ENCODE assay signal across 24 cellular contexts in genomic region chr2:42848726-42849290, GRCh38. TPM values are rescaled to one million over a fixed set of nuclear protein-coding genes. Genes with fewer than 3 reads are reported as not detected.
"Had no signal": no experiment of that assay in that cellular context is flagged by ENCODE, and none has a peak within 500 bp of the region (broad histone marks: within the 10 kb centered on the region; RNA-seq: fewer than 3 reads in every experiment).

No MANE protein-coding gene starts in this region.

- H3K27ac ChIP-seq: body of pancreas, pancreas, VCaP had no signal

- H3K4me1 Mint-ChIP-seq: activated CD4-positive, alpha-beta memory T cell treated with anti-CD3 and anti-CD28 coated beads, Interleukin-2, amount 10 ng/mL, durations not matched to agents 7 days and 5 days; activated CD4-positive, alpha-beta T cell treated with anti-CD3 and anti-CD28 coated beads, Interleukin-2, amount 10 ng/mL, durations not matched to agents 24 days and 14 days; activated naive CD4-positive, alpha-beta T cell treated with anti-CD3 and anti-CD28 coated beads, Interleukin-2, amount 50 U/mL, for 24 hours; natural killer cell; stimulated activated memory B cell treated with anti-CD40 and anti-IgM and Interleukin-4, amounts not matched to agents 10 μg/mL and 1 μg/mL and 100 μg/mL, for 72 hours had no signal

- H3K27me3 Mint-ChIP-seq: activated CD4-positive, alpha-beta memory T cell treated with anti-CD3 and anti-CD28 coated beads, Interleukin-2, amount 10 ng/mL, durations not matched to agents 7 days and 5 days; activated CD4-positive, alpha-beta T cell treated with anti-CD3 and anti-CD28 coated beads, Interleukin-2, amount 10 ng/mL, durations not matched to agents 24 days and 14 days; activated naive CD4-positive, alpha-beta T cell treated with anti-CD3 and anti-CD28 coated beads, Interleukin-2, amount 50 U/mL, for 24 hours; stimulated activated memory B cell treated with anti-CD40 and anti-IgM and Interleukin-4, amounts not matched to agents 10 μg/mL and 1 μg/mL and 100 μg/mL, for 72 hours had no signal

- H3K36me3 Mint-ChIP-seq: activated naive CD4-positive, alpha-beta T cell treated with anti-CD3 and anti-CD28 coated beads, Interleukin-2, amount 50 U/mL, for 24 hours; natural killer cell; stimulated activated memory B cell treated with anti-CD40 and anti-IgM and Interleukin-4, amounts not matched to agents 10 μg/mL and 1 μg/mL and 100 μg/mL, for 72 hours had no signal

- ATAC-seq: activated CD4-positive, CD25-positive, alpha-beta regulatory T cell treated with anti-CD3 and anti-CD28 coated beads, Interleukin-2, amount 50 U/mL, for 24 hours; body of pancreas; esophagus mucosa; left lobe of liver; natural killer cell; pancreas; stimulated activated memory B cell treated with anti-CD40 and anti-IgM and Interleukin-4, amounts not matched to agents 10 μg/mL and 1 μg/mL and 100 μg/mL, for 72 hours; T-helper 17 cell had no signal

- DNase-seq: activated CD4-positive, alpha-beta memory T cell treated with anti-CD3 and anti-CD28 coated beads, Interleukin-2, amount 10 ng/mL, durations not matched to agents 7 days and 5 days; activated CD4-positive, alpha-beta T cell treated with anti-CD3 and anti-CD28 coated beads, Interleukin-2, amount 10 ng/mL, durations not matched to agents 24 days and 14 days; activated gamma-delta T cell treated with Interleukin-2 at 50 U/mL for 16 hours; activated T-cell treated with anti-CD3 and anti-CD28 coated beads for 4 hours; anterior cingulate cortex; body of pancreas; caudate nucleus; effector memory CD4-positive, alpha-beta T cell; foreskin melanocyte; midbrain; natural killer cell; stimulated activated CD4-positive, alpha-beta T cell treated with anti-CD3 and anti-CD28 coated beads, Interleukin-2, amount 100 ng/mL, for 24 hours; SW 1271; T-helper 17 cell had no signal

- H3K4me3 ChIP-seq: body of pancreas, lung, pancreas, skin epidermis had no signal

- H3K9me3 ChIP-seq: body of pancreas, pancreas had no signal

- H3K27ac Mint-ChIP-seq: activated CD4-positive, alpha-beta memory T cell treated with anti-CD3 and anti-CD28 coated beads, Interleukin-2, amount 10 ng/mL, durations not matched to agents 7 days and 5 days; activated CD4-positive, alpha-beta T cell treated with anti-CD3 and anti-CD28 coated beads, Interleukin-2, amount 10 ng/mL, durations not matched to agents 24 days and 14 days; activated naive CD4-positive, alpha-beta T cell treated with anti-CD3 and anti-CD28 coated beads, Interleukin-2, amount 50 U/mL, for 24 hours; natural killer cell; stimulated activated memory B cell treated with anti-CD40 and anti-IgM and Interleukin-4, amounts not matched to agents 10 μg/mL and 1 μg/mL and 100 μg/mL, for 72 hours; T-helper 17 cell had no signal

- H3K4me1 ChIP-seq: body of pancreas, pancreas had no signal

- H3K9me3 Mint-ChIP-seq: activated CD4-positive, alpha-beta memory T cell treated with anti-CD3 and anti-CD28 coated beads, Interleukin-2, amount 10 ng/mL, durations not matched to agents 7 days and 5 days; activated CD4-positive, alpha-beta T cell treated with anti-CD3 and anti-CD28 coated beads, Interleukin-2, amount 10 ng/mL, durations not matched to agents 24 days and 14 days; activated naive CD4-positive, alpha-beta T cell treated with anti-CD3 and anti-CD28 coated beads, Interleukin-2, amount 50 U/mL, for 24 hours; natural killer cell; stimulated activated memory B cell treated with anti-CD40 and anti-IgM and Interleukin-4, amounts not matched to agents 10 μg/mL and 1 μg/mL and 100 μg/mL, for 72 hours had no signal

- H3K27me3 ChIP-seq: body of pancreas, pancreas had no signal

- H3K4me3 Mint-ChIP-seq: activated CD4-positive, alpha-beta memory T cell treated with anti-CD3 and anti-CD28 coated beads, Interleukin-2, amount 10 ng/mL, durations not matched to agents 7 days and 5 days; activated CD4-positive, alpha-beta T cell treated with anti-CD3 and anti-CD28 coated beads, Interleukin-2, amount 10 ng/mL, durations not matched to agents 24 days and 14 days; activated naive CD4-positive, alpha-beta T cell treated with anti-CD3 and anti-CD28 coated beads, Interleukin-2, amount 50 U/mL, for 24 hours; natural killer cell; stimulated activated memory B cell treated with anti-CD40 and anti-IgM and Interleukin-4, amounts not matched to agents 10 μg/mL and 1 μg/mL and 100 μg/mL, for 72 hours; T-helper 17 cell had no signal

- H3K36me3 ChIP-seq: pancreas had no signal

RNA-seq across cellular contexts. Expression of gene HAAO, which starts 56.4 kb away (rescaled TPM):
- total RNA-seq: dermis microvascular lymphatic vessel endothelial cell had no signal
